ENCODE assay signal across 19 cellular contexts in the genomic region with DNA sequence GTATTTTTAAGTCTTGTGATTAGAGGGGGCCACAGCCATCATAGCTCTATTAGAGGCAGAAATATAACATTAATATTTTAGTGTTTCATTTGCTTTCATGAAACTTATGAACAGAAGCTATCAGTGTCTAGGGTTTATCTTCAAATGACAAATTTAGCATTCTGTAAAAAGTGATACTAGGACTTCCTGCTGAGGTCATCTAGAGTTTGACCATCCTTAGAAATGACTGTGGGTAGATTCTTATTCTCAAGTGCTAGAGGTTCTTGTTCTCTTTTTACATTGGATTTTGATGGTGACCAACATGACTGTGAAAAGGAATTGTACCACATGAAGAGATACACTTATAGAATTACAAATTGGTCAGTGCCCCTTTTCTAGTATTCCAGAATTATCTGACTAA.
DNase-seq lines count a peak whose midpoint lies in the region; ATAC-seq and TF ChIP-seq lines count a peak whose summit lies in the region.
"Had no signal": no experiment of that assay in that cellular context is flagged by ENCODE, and none has a peak within 500 bp of the region (broad histone marks: within the 10 kb centered on the region; RNA-seq: fewer than 3 reads in every experiment).

No MANE protein-coding gene starts in this region.

- H3K14ac ChIP-seq in neuronal stem cell (ENCODE audit: low read length), result no peak overlapping the region

- H3K27ac ChIP-seq in gastroesophageal sphincter, result no peak overlapping the region
- H3K27ac ChIP-seq in neuronal stem cell (replicated peaks; ENCODE audit: low read length), result no peak overlapping the region
- H3K27ac ChIP-seq: BLaER1 treated with 17β-estradiol and CSF1 and Interleukin-3, amounts not matched to agents 10 nM and 100 nM; Peyer's patch had no signal

- H2BK15ac ChIP-seq in neuronal stem cell (ENCODE audit: low read length), result no peak overlapping the region

- no peak overlapping the region for H2AFZ ChIP-seq in neuronal stem cell (ENCODE audit: low read length)

- no peak overlapping the region for H2BK5ac ChIP-seq in neuronal stem cell (ENCODE audit: low read length)

- H3K9me3 Mint-ChIP-seq in activated CD4-positive, alpha-beta memory T cell treated with anti-CD3 and anti-CD28 coated beads for 36 hours, result no peaks in the 10 kb centered on the region

- H3K9me3 ChIP-seq in gastroesophageal sphincter, result no peaks in the 10 kb centered on the region
- no peaks in the 10 kb centered on the region for H3K9me3 ChIP-seq in neuronal stem cell (replicated peaks in 1 of 2; ENCODE audit: control insufficient read depth in 2 of 2, insufficient read depth in 1 of 2, low read depth in 1 of 2, low read length in 2 of 2)
- H3K9me3 ChIP-seq: BLaER1 treated with 17β-estradiol and CSF1 and Interleukin-3, amounts not matched to agents 10 nM and 100 nM; HAP-1; MG63; Peyer's patch had no signal

- H4K8ac ChIP-seq in neuronal stem cell (ENCODE audit: low read depth, low read length), result no peak overlapping the region

- no peak overlapping the region for H3K9ac ChIP-seq in neuronal stem cell (ENCODE audit: low read depth, low read length, poor library complexity)
- H3K9ac ChIP-seq: BLaER1 treated with 17β-estradiol and CSF1 and Interleukin-3, amounts not matched to agents 10 nM and 100 nM had no signal

- no peak overlapping the region for H3K4me3 ChIP-seq in gastroesophageal sphincter
- H3K4me3 ChIP-seq in neuronal stem cell (ENCODE audit: low read length in 2 of 2), result no peak overlapping the region
- H3K4me3 ChIP-seq: BLaER1 treated with 17β-estradiol and CSF1 and Interleukin-3, amounts not matched to agents 10 nM and 100 nM; HAP-1; MG63; Peyer's patch had no signal

- H3K27ac Mint-ChIP-seq in activated CD4-positive, alpha-beta memory T cell treated with anti-CD3 and anti-CD28 coated beads for 36 hours, result no peak overlapping the region

- ATAC-seq in GM18909 (IDR thresholded peaks at IDR 0.05; ENCODE audit: poor library complexity, unreplicated experiment), result peak; percentile 48
- peak; percentile 60 for ATAC-seq in GM21825 (IDR thresholded peaks at IDR 0.05; ENCODE audit: unreplicated experiment)
- peak; percentile 64 for ATAC-seq in HG03460 (IDR thresholded peaks at IDR 0.05; ENCODE audit: unreplicated experiment)
- no peak for ATAC-seq in GM18517 (IDR thresholded peaks at IDR 0.05; ENCODE audit: unreplicated experiment)
- no peak for ATAC-seq in gastroesophageal sphincter

- no peak overlapping the region for H2BK12ac ChIP-seq in neuronal stem cell (ENCODE audit: low read length)

- no peak overlapping the region for H3K23ac ChIP-seq in neuronal stem cell (ENCODE audit: low read depth, low read length, poor library complexity)

- CTCF ChIA-PET in activated CD4-positive, alpha-beta memory T cell treated with anti-CD3 and anti-CD28 coated beads for 36 hours (lab: Charles Lee), result no interaction called here

- no peak overlapping the region for H3K4ac ChIP-seq in neuronal stem cell (ENCODE audit: low read length)

- no peak overlapping the region for H4K91ac ChIP-seq in neuronal stem cell (ENCODE audit: low read depth, low read length, poor library complexity)

- no peaks in the 10 kb centered on the region for H3K27me3 ChIP-seq in gastroesophageal sphincter
- no peaks in the 10 kb centered on the region for H3K27me3 ChIP-seq in neuronal stem cell (ENCODE audit: control insufficient read depth in 3 of 3, insufficient read depth in 3 of 3, low read depth in 1 of 3, low read length in 3 of 3)
- H3K27me3 ChIP-seq: MG63, Peyer's patch had no signal

- no peak for TF ChIP-seq POLR2A in gastroesophageal sphincter (IDR thresholded peaks at IDR 0.05)

- no peak for TF ChIP-seq CTCF in GM10266 (IDR thresholded peaks at IDR 0.05; ENCODE audit: control insufficient read depth, insufficient read depth, low read depth, missing control alignments)
- TF ChIP-seq CTCF in gastroesophageal sphincter (IDR thresholded peaks at IDR 0.05), result no peak

- H3K18ac ChIP-seq in neuronal stem cell (ENCODE audit: low read length), result no peak overlapping the region

- H3K4me1 Mint-ChIP-seq in activated CD4-positive, alpha-beta memory T cell treated with anti-CD3 and anti-CD28 coated beads for 36 hours (ENCODE audit: low read depth), result no peaks in the 10 kb centered on the region

- intact Hi-C loops in activated CD4-positive, alpha-beta memory T cell treated with anti-CD3 and anti-CD28 coated beads for 36 hours (cut with micrococcal nuclease), result no loop called here

- no peak overlapping the region for H2AK5ac ChIP-seq in neuronal stem cell (ENCODE audit: low read depth, low read length)

- H3K79me1 ChIP-seq in neuronal stem cell (ENCODE audit: low read depth, low read length), result no peaks in the 10 kb centered on the region

- no peaks in the 10 kb centered on the region for H3K36me3 Mint-ChIP-seq in activated CD4-positive, alpha-beta memory T cell treated with anti-CD3 and anti-CD28 coated beads for 36 hours

- POLR2A ChIA-PET in activated CD4-positive, alpha-beta memory T cell treated with anti-CD3 and anti-CD28 coated beads for 36 hours (lab: Charles Lee), result no interaction called here

- TF ChIP-seq EP300 in gastroesophageal sphincter (IDR thresholded peaks at IDR 0.05), result no peak

- H3K4me2 ChIP-seq in neuronal stem cell (ENCODE audit: insufficient read depth, low read length, poor library complexity, severe bottlenecking), result no peak overlapping the region
- H3K4me2 ChIP-seq: BLaER1 treated with 17β-estradiol and CSF1 and Interleukin-3, amounts not matched to agents 10 nM and 100 nM had no signal

- no peaks in the 10 kb centered on the region for H3K4me1 ChIP-seq in gastroesophageal sphincter
- peaks cover 0 to 4% of the 10 kb centered on the region in 2 donors for H3K4me1 ChIP-seq in neuronal stem cell (ENCODE audit: control insufficient read depth in 2 of 2, insufficient read depth in 1 of 2, low read depth in 1 of 2, low read length in 2 of 2)
- H3K4me1 ChIP-seq: BLaER1 treated with 17β-estradiol and CSF1 and Interleukin-3, amounts not matched to agents 10 nM and 100 nM; Peyer's patch had no signal

- no peak overlapping the region for H2BK120ac ChIP-seq in neuronal stem cell (ENCODE audit: low read depth, low read length)

- H3K36me3 ChIP-seq in gastroesophageal sphincter (no peaks in the 10 kb centered on the region), neuronal stem cell (replicated peaks in 1 of 2; ENCODE audit: control insufficient read depth in 2 of 2, insufficient read depth in 2 of 2, low read length in 2 of 2) (no peaks in the 10 kb centered on the region)
- H3K36me3 ChIP-seq: BLaER1 treated with 17β-estradiol and CSF1 and Interleukin-3, amounts not matched to agents 10 nM and 100 nM; HAP-1; MG63; Peyer's patch had no signal

- DNase-seq in GM10266 (ENCODE audit: extremely low spot score), result peak; percentile 2
- no peak for DNase-seq in activated CD4-positive, alpha-beta memory T cell treated with anti-CD3 and anti-CD28 coated beads for 36 hours
- no peak for DNase-seq in neuronal stem cell (ENCODE audit: low spot score)
- DNase-seq: 8988T, MG63, NCI-H1105, NCI-H187, NCI-H446, NCI-H748 treated with DMSO at 0.1 percent for 48 hours, Peyer's patch, Right ventricle myocardium superior, T-helper 2 cell had no signal

- no peaks in the 10 kb centered on the region for H3K27me3 Mint-ChIP-seq in activated CD4-positive, alpha-beta memory T cell treated with anti-CD3 and anti-CD28 coated beads for 36 hours

- H3K4me3 Mint-ChIP-seq in activated CD4-positive, alpha-beta memory T cell treated with anti-CD3 and anti-CD28 coated beads for 36 hours, result no peak overlapping the region

Comparison
In these comparisons a context has a peak if more than half of its experiments do, and no peak if none do; other contexts are left out.
1. ATAC-seq: peak in GM18909 (single experiment), GM21825 (single experiment) and HG03460 (single experiment); none in GM18517 (single experiment) and gastroesophageal sphincter (single experiment).